Comparison of ENCODE assay signal across 2 cellular contexts in the genomic region with DNA sequence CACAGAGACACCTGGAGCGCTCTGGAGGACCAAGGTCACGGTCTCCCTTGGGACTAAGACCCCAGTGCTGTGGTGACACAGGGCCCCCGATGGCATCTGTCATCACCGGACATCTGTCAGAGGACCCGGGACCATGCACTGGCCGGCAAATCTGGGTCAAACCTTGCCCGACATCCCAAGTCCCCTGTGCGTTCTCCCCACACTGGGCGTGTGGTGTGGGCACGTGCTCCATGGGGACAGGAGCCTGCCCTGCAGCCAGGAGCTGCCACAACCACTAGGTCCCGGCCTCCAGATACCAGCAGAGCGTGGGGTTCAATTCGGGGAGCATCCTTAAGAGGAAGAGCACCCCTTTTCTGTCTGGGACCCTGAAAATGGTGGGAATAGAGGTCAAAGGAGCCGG.
TF ChIP-seq lines count a peak whose summit lies in the region.

No MANE protein-coding gene starts in this region.

TF ChIP-seq in H1, 55 proteins besides CTCF, POLR2A, EP300 and RAD21:
- TF ChIP-seq BCL11A (IDR thresholded peaks at IDR 0.05; ENCODE audit: low read depth in 2 of 2, low read length in 2 of 2) (no peak), KDM1A (IDR thresholded peaks at IDR 0.05; ENCODE audit: borderline replicate concordance, low read length) (no peak), TCF12 (IDR thresholded peaks at IDR 0.05; ENCODE audit: low read depth, low read length) (no peak)

TF ChIP-seq in GM12891, 5 proteins besides CTCF, POLR2A, EP300 and RAD21:
- TF ChIP-seq PAX5 (IDR thresholded peaks at IDR 0.05; ENCODE audit: insufficient read depth, low read length, severe bottlenecking) (no peak), POU2F2 (IDR thresholded peaks at IDR 0.05; ENCODE audit: low read depth, low read length) (no peak), TAF1 (IDR thresholded peaks at IDR 0.05; ENCODE audit: low read depth, low read length) (no peak), POLR2AphosphoS5 (IDR thresholded peaks at IDR 0.05; ENCODE audit: low read depth, low read length) (no peak)
